22 cellular contexts compared by ENCODE assay signal in the genomic region with DNA sequence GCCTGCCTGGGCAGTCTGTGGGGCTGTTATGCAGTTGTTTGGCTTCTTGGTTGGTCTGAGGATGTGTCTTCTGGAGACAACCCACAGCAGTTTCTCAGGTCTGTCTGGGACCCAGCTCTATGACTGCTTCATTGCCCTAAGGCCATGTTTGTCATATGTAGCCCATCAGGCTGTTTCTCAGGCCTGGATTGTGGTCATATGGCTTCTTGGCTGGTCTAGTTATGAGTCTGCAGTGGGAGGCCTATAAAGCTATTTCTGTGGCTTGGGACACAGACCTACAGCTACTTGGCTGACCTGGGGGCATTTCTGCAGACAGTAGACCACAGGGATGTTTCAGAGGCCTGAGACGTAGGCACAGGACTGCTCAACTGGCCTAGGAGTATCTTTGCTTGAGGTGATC. TPM values are rescaled to one million over a fixed set of nuclear protein-coding genes. Genes with fewer than 3 reads are reported as not detected.
DNase-seq lines count a peak whose midpoint lies in the region; ATAC-seq and TF ChIP-seq lines count a peak whose summit lies in the region.
"Had no signal": no experiment of that assay in that cellular context is flagged by ENCODE, and none has a peak within 500 bp of the region (broad histone marks: within the 10 kb centered on the region; RNA-seq: fewer than 3 reads in every experiment).

No MANE protein-coding gene starts in this region.

- POLR2A ChIA-PET in naive thymus-derived CD4-positive, alpha-beta T cell (lab: Charles Lee), result interaction anchor here (0.9 to 3.0 kb wide), 5 partner anchors 76 to 136 kb away, joined by 4 to 15 read pairs (median 7); no protein-coding TSS in a partner anchor

- 100% methylated on average over 1 of the region's 1 CpG; no CpG with 5 or more reads in 1 of the 2 donors for WGBS in upper lobe of left lung, 2 donors
- WGBS in gastroesophageal sphincter (ENCODE audit: low coverage in 1 of 2), 2 donors, result no CpG with 5 or more reads among the region's 1 CpG

- intact Hi-C loops in naive thymus-derived CD4-positive, alpha-beta T cell (cut with micrococcal nuclease), result loop anchor here in 1 of 2 donors (5.0 kb wide), 3 partner anchors 190 to 715 kb away; a partner anchor contains a TSS
- intact Hi-C loops in tibial artery (cut with DNase I; ENCODE audit: low total_unique reads), result no loop called here

- H3K9me3 ChIP-seq in naive thymus-derived CD4-positive, alpha-beta T cell (ENCODE audit: control insufficient read depth in 2 of 3, low read length in 3 of 3), result peaks cover 0 to 4% (median 0%) of the 10 kb centered on the region in 3 experiments
- H3K9me3 ChIP-seq in upper lobe of left lung (peaks cover 0 to 18% (median 0%) of the 10 kb centered on the region in 4 donors), tibial artery (peaks cover 0 to 24% (median 9%) of the 10 kb centered on the region in 3 donors), gastroesophageal sphincter (peaks cover 0 to 28% (median 0%) of the 10 kb centered on the region in 3 donors)
- H3K9me3 ChIP-seq: neutrophil had no signal

- no peak for TF ChIP-seq EP300 in upper lobe of left lung (IDR thresholded peaks at IDR 0.05)
- TF ChIP-seq EP300 in gastroesophageal sphincter (IDR thresholded peaks at IDR 0.05), result no peak

- ATAC-seq in GM18873 (IDR thresholded peaks at IDR 0.05; ENCODE audit: low FRiP score, unreplicated experiment) (peak; percentile 46), HG02763 (IDR thresholded peaks at IDR 0.05; ENCODE audit: unreplicated experiment) (peak; percentile 60), HG03457 (IDR thresholded peaks at IDR 0.05; ENCODE audit: unreplicated experiment) (peak; percentile 61), upper lobe of left lung (ENCODE audit: low FRiP score in 2 of 2) (no peak), gastroesophageal sphincter (no peak)
- no peak for ATAC-seq in naive thymus-derived CD4-positive, alpha-beta T cell
- ATAC-seq: activated CD8-positive, alpha-beta T cell treated with anti-CD3 and anti-CD28 coated beads for 36 hours had no signal

- H3K9me3 Mint-ChIP-seq in naive thymus-derived CD4-positive, alpha-beta T cell, result peaks cover 17 to 49% (median 28%) of the 10 kb centered on the region in 11 donors

- H3K4me3 ChIP-seq in naive thymus-derived CD4-positive, alpha-beta T cell (ENCODE audit: low read length), result no peak overlapping the region
- H3K4me3 ChIP-seq in upper lobe of left lung (no peak overlapping the region), tibial artery (no peak overlapping the region), gastroesophageal sphincter (no peak overlapping the region)

- H3K27ac Mint-ChIP-seq in naive thymus-derived CD4-positive, alpha-beta T cell, result peak overlapping the region in 1 of 9 donors; percentile 19
- H3K27ac Mint-ChIP-seq: activated CD8-positive, alpha-beta T cell treated with anti-CD3 and anti-CD28 coated beads for 36 hours had no signal

- H3K4me1 Mint-ChIP-seq in naive thymus-derived CD4-positive, alpha-beta T cell, result peaks cover 3 to 14% (median 6%) of the 10 kb centered on the region in 7 donors

- DNase-seq in GM10266 (ENCODE audit: extremely low spot score) (peak; percentile 35), upper lobe of left lung (no peak), tibial artery (no peak)
- DNase-seq in naive thymus-derived CD4-positive, alpha-beta T cell, result no peak
- DNase-seq: ACHN; activated CD8-positive, alpha-beta T cell treated with anti-CD3 and anti-CD28 coated beads for 36 hours; CD4-positive, CD25-positive, alpha-beta regulatory T cell; central memory CD4-positive, alpha-beta T cell; DMS79 treated with DMSO at 0.1 percent for 48 hours; effector memory CD4-positive, alpha-beta T cell; NCI-H226; NK-92 treated with Interleukin-12 subunit alpha and Interleukin-12 subunit beta, amount 100 ng/mL, for 24 hours; stimulated activated CD4-positive, alpha-beta T cell treated with anti-CD3 and anti-CD28 coated beads, Interleukin-15, amount 100 ng/mL, for 24 hours; SW 1271 had no signal

- TF ChIP-seq CTCF in GM10266 (IDR thresholded peaks at IDR 0.05; ENCODE audit: control insufficient read depth, insufficient read depth, low read depth, missing control alignments) (no peak), upper lobe of left lung (IDR thresholded peaks at IDR 0.05) (no peak), tibial artery (IDR thresholded peaks at IDR 0.05) (no peak), gastroesophageal sphincter (IDR thresholded peaks at IDR 0.05) (no peak)

- no peak for TF ChIP-seq POLR2A in upper lobe of left lung (IDR thresholded peaks at IDR 0.05)
- TF ChIP-seq POLR2A in gastroesophageal sphincter (IDR thresholded peaks at IDR 0.05), result no peak

- peaks cover 14 to 32% (median 18%) of the 10 kb centered on the region in 5 donors for H3K36me3 Mint-ChIP-seq in naive thymus-derived CD4-positive, alpha-beta T cell

- no peak overlapping the region for H3K27ac ChIP-seq in naive thymus-derived CD4-positive, alpha-beta T cell (ENCODE audit: low read depth, low read length)
- no peak overlapping the region for H3K27ac ChIP-seq in upper lobe of left lung
- no peak overlapping the region for H3K27ac ChIP-seq in tibial artery
- H3K27ac ChIP-seq in gastroesophageal sphincter, result no peak overlapping the region
- H3K27ac ChIP-seq: neutrophil, VCaP had no signal

- peaks cover 0 to 7% of the 10 kb centered on the region in 2 donors for H3K4me1 ChIP-seq in naive thymus-derived CD4-positive, alpha-beta T cell (ENCODE audit: control insufficient read depth in 2 of 2, insufficient read depth in 2 of 2, low read length in 2 of 2)
- no peaks in the 10 kb centered on the region for H3K4me1 ChIP-seq in upper lobe of left lung
- no peaks in the 10 kb centered on the region for H3K4me1 ChIP-seq in tibial artery
- no peaks in the 10 kb centered on the region for H3K4me1 ChIP-seq in gastroesophageal sphincter

- H3K27me3 ChIP-seq in naive thymus-derived CD4-positive, alpha-beta T cell (ENCODE audit: control insufficient read depth in 2 of 2, insufficient read depth in 2 of 2, low read length in 2 of 2), result no peaks in the 10 kb centered on the region
- H3K27me3 ChIP-seq in upper lobe of left lung (no peaks in the 10 kb centered on the region), tibial artery (peaks cover 0 to 3% of the 10 kb centered on the region in 2 donors), gastroesophageal sphincter (peaks cover 7% of the 10 kb centered on the region)
- H3K27me3 ChIP-seq: neutrophil had no signal

- CTCF ChIA-PET in naive thymus-derived CD4-positive, alpha-beta T cell (lab: Charles Lee), result interaction anchor here (1.2 to 7.4 kb wide), 4 partner anchors 106 to 301 kb away, joined by 3 to 77 read pairs (median 8); no protein-coding TSS in a partner anchor

- H3K4me3 Mint-ChIP-seq in naive thymus-derived CD4-positive, alpha-beta T cell, result no peak overlapping the region
- H3K4me3 Mint-ChIP-seq: activated CD8-positive, alpha-beta T cell treated with anti-CD3 and anti-CD28 coated beads for 36 hours; CD4-positive, CD25-positive, alpha-beta regulatory T cell had no signal

- peaks cover 0 to 15% (median 0%) of the 10 kb centered on the region in 5 donors for H3K27me3 Mint-ChIP-seq in naive thymus-derived CD4-positive, alpha-beta T cell
- H3K27me3 Mint-ChIP-seq: activated CD8-positive, alpha-beta T cell treated with anti-CD3 and anti-CD28 coated beads for 36 hours had no signal

- no peaks in the 10 kb centered on the region for H3K36me3 ChIP-seq in naive thymus-derived CD4-positive, alpha-beta T cell (ENCODE audit: control insufficient read depth in 2 of 3, insufficient read depth in 3 of 3, low read length in 3 of 3)
- H3K36me3 ChIP-seq in upper lobe of left lung (no peaks in the 10 kb centered on the region), tibial artery (no peaks in the 10 kb centered on the region), gastroesophageal sphincter (no peaks in the 10 kb centered on the region)
- H3K36me3 ChIP-seq: neutrophil had no signal

RNA-seq across cellular contexts. Expression of a gene that starts 41.5 kb away (rescaled TPM):
- total RNA-seq in naive thymus-derived CD4-positive, alpha-beta T cell, result not detected
- polyA plus RNA-seq in naive thymus-derived CD4-positive, alpha-beta T cell, result not detected
- total RNA-seq in upper lobe of left lung, result 100 to 1,000 TPM in 1 of 6 donors, 10 to 100 TPM in 2, 1 to 10 TPM in 2, not detected in 1; 1.1 to 207 (median 18.9) TPM
- total RNA-seq in gastroesophageal sphincter, result not detected
- total RNA-seq: activated CD8-positive, alpha-beta T cell treated with anti-CD3 and anti-CD28 coated beads for 36 hours; CD4-positive, CD25-positive, alpha-beta regulatory T cell; fibroblast of lung; H1 had no signal
- polyA plus RNA-seq: CD4-positive, CD25-positive, alpha-beta regulatory T cell; fibroblast of lung; H1 had no signal

Comparison
In these comparisons a context has a peak if more than half of its experiments do, and no peak if none do; other contexts are left out.
1. ATAC-seq: peak in GM18873 (single experiment), HG02763 (single experiment) and HG03457 (single experiment); none in naive thymus-derived CD4-positive, alpha-beta T cell (single experiment), upper lobe of left lung (0 of 2) and gastroesophageal sphincter (single experiment).